8 cellular contexts compared by ENCODE assay signal in genomic region chr14:89954045-89955021, GRCh38. TPM values are rescaled to one million over a fixed set of nuclear protein-coding genes. Genes with fewer than 3 reads are reported as not detected.
DNase-seq lines count a peak whose midpoint lies in the region; ATAC-seq, FAIRE-seq and TF ChIP-seq lines count a peak whose summit lies in the region.

A gene with protein sequence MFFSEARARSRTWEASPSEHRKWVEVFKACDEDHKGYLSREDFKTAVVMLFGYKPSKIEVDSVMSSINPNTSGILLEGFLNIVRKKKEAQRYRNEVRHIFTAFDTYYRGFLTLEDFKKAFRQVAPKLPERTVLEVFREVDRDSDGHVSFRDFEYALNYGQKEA (minus strand): TSS chr14:89954730. CDS start chr14:89954660, 70 bp downstream.

- no peaks in the 10 kb centered on the region for H3K9me3 ChIP-seq in kidney (ENCODE audit: control insufficient read depth in 1 of 2, low read length in 2 of 2)

- TF ChIP-seq CTCF in chondrocyte (IDR thresholded peaks at IDR 0.05) (peak; percentile 66), kidney (IDR thresholded peaks at IDR 0.05; ENCODE audit: borderline replicate concordance, extremely low read depth, insufficient read depth) (no peak)

- H3K4me1 Mint-ChIP-seq in chondrocyte (ENCODE audit: low read depth) = peaks cover 30% of the 10 kb centered on the region

- H3K27me3 Mint-ChIP-seq in chondrocyte (ENCODE audit: low read depth) = no peaks in the 10 kb centered on the region

- H3K4me1 ChIP-seq in kidney (ENCODE audit: control insufficient read depth in 1 of 2, insufficient read depth in 1 of 2, low read depth in 1 of 2, low read length in 2 of 2) = peaks cover 0 to 8% of the 10 kb centered on the region in 2 donors

- TF ChIP-seq POLR2A in GM19099 (IDR thresholded peaks at IDR 0.05; ENCODE audit: extremely low read depth, insufficient read length, low read depth) = peak; percentile 67

- H3K27ac Mint-ChIP-seq in chondrocyte (ENCODE audit: unreplicated experiment) = peak within 1 kb of the TSS; percentile 98

- peak; percentile 95 for FAIRE-seq in kidney (lab: Jason Lieb, UNC)

- H3K36me3 ChIP-seq in kidney (ENCODE audit: control insufficient read depth in 1 of 2, insufficient read depth in 2 of 2, low read length in 2 of 2) = peaks cover 0 to 5% of the 10 kb centered on the region in 2 donors

- H3K4me3 Mint-ChIP-seq in chondrocyte (ENCODE audit: unreplicated experiment) = peak within 1 kb of the TSS; percentile 99

- peak; percentile 99 for DNase-seq in Ammon's horn (ENCODE audit: low spot score)
- peak; percentile 99 for DNase-seq in NCI-H460 (ENCODE audit: extremely low read depth, low read depth)
- peak; percentile 87 for DNase-seq in activated CD4-positive, alpha-beta T cell treated with anti-CD3 and anti-CD28 coated beads for 24 hours (ENCODE audit: low read depth in 2 of 2)
- DNase-seq in chondrocyte (ENCODE audit: low spot score) = peak; percentile 98
- peak; percentile 98 for DNase-seq in kidney
- peak; percentile 96 for DNase-seq in stimulated activated CD4-positive, alpha-beta T cell treated with anti-CD3 and anti-CD28 coated beads, Interleukin-15, amount 100 ng/mL, for 24 hours

- H3K27ac ChIP-seq in kidney (ENCODE audit: low read depth in 2 of 2, low read length in 2 of 2) = peak within 1 kb of the TSS; percentile 57 to 64

- intact Hi-C loops in kidney (cut with DNase I) = no loop called here

- H3K36me3 Mint-ChIP-seq in chondrocyte (ENCODE audit: low read depth) = no peaks in the 10 kb centered on the region

- peak within 1 kb of the TSS; percentile 74 to 83 for H3K9ac ChIP-seq in kidney (ENCODE audit: low read length in 2 of 2)

- H3K9me3 Mint-ChIP-seq in chondrocyte (ENCODE audit: low read depth) = no peaks in the 10 kb centered on the region

- peak; percentile 84 for ATAC-seq in HG03432 (IDR thresholded peaks at IDR 0.05; ENCODE audit: unreplicated experiment)

- H3K4me3 ChIP-seq in kidney (ENCODE audit: low read length in 2 of 2) = peak within 1 kb of the TSS; percentile 78 to 97

RNA-seq across cellular contexts. Expression of the gene that starts here (rescaled TPM):
- 12.2 and 18.1 TPM in 2 replicates for total RNA-seq in NCI-H460 (2014; rRNA removed; shearing (Covaris generic))
- 14.2 and 20.5 TPM in 2 replicates for polyA plus RNA-seq in NCI-H460 (2014; cell fraction: nucleus; rRNA removed)
- total RNA-seq in chondrocyte (5.6 to 11.3 TPM (median 7.7 TPM) in 3 replicates), kidney (8.9 TPM)
- 8.4 TPM for polyA plus RNA-seq in kidney (ENCODE audit: insufficient read depth, low read depth, low replicate concordance)

Comparison
In these comparisons a context has a peak if more than half of its experiments do, and no peak if none do; other contexts are left out.
1. Peak in every context shown above with its lines: DNase-seq, ATAC-seq, H3K4me3 ChIP-seq and H3K27ac ChIP-seq.